30 cellular contexts compared by ENCODE assay signal in genomic region chr19:10320602-10321416, GRCh38. TPM values are rescaled to one million over a fixed set of nuclear protein-coding genes. Genes with fewer than 3 reads are reported as not detected.
"Had no signal": no experiment of that assay in that cellular context is flagged by ENCODE, and none has a peak within 500 bp of the region (broad histone marks: within the 10 kb centered on the region; RNA-seq: fewer than 3 reads in every experiment).

No MANE protein-coding gene starts in this region.

- H3K9me3 Mint-ChIP-seq: activated CD4-positive, alpha-beta memory T cell treated with anti-CD3 and anti-CD28 coated beads, Interleukin-2, amount 10 ng/mL, durations not matched to agents 7 days and 5 days; activated CD4-positive, alpha-beta T cell treated with anti-CD3 and anti-CD28 coated beads, Interleukin-2, amount 10 ng/mL, durations not matched to agents 24 days and 14 days; activated T-cell treated with anti-CD3 and anti-CD28 coated beads, Interleukin-2, amount 50 U/mL, for 24 hours; activated T-helper 17 cell treated with anti-CD3 and anti-CD28 coated beads, Interleukin-2, amount 50 U/mL, for 72 hours; dendritic cell treated with granulocyte-macrophage colony-stimulating factor and Interleukin-4, amounts not matched to agents 40 ng/mL and 50 ng/mL, for 4 days; naive thymus-derived CD4-positive, alpha-beta T cell; neural crest cell; type B pancreatic cell had no signal

- H3K27ac Mint-ChIP-seq: activated CD4-positive, alpha-beta memory T cell treated with anti-CD3 and anti-CD28 coated beads, Interleukin-2, amount 10 ng/mL, durations not matched to agents 7 days and 5 days; activated CD4-positive, alpha-beta T cell treated with anti-CD3 and anti-CD28 coated beads, Interleukin-2, amount 10 ng/mL, durations not matched to agents 24 days and 14 days; activated T-cell treated with anti-CD3 and anti-CD28 coated beads, Interleukin-2, amount 50 U/mL, for 24 hours; activated T-helper 17 cell treated with anti-CD3 and anti-CD28 coated beads, Interleukin-2, amount 50 U/mL, for 72 hours; dendritic cell treated with granulocyte-macrophage colony-stimulating factor and Interleukin-4, amounts not matched to agents 40 ng/mL and 50 ng/mL, for 4 days; type B pancreatic cell had no signal

- DNase-seq: activated CD4-positive, alpha-beta memory T cell treated with anti-CD3 and anti-CD28 coated beads, Interleukin-2, amount 10 ng/mL, durations not matched to agents 7 days and 5 days; activated CD4-positive, alpha-beta T cell treated with anti-CD3 and anti-CD28 coated beads, Interleukin-2, amount 10 ng/mL, durations not matched to agents 24 days and 14 days; activated CD4-positive, CD25-positive, alpha-beta regulatory T cell treated with anti-CD3 and anti-CD28 coated beads, Interleukin-2, amount 50 U/mL, for 72 hours; activated CD8-positive, alpha-beta memory T cell treated with anti-CD3 and anti-CD28 coated beads, Interleukin-2, amount 50 U/mL, for 48 hours; activated gamma-delta T cell treated with Interleukin-2 at 50 U/mL for 16 hours; activated naive CD4-positive, alpha-beta T cell treated with anti-CD3 and anti-CD28 coated beads, Interleukin-2, amount 50 U/mL, for 16 hours; activated T-cell treated with anti-CD3 and anti-CD28 coated beads, Interleukin-2, amount 50 U/mL, for 24 hours; amniotic stem cell; central memory CD4-positive, alpha-beta T cell; effector CD8-positive, alpha-beta T cell; esophagus squamous epithelium; foreskin melanocyte; left ventricle myocardium inferior; naive thymus-derived CD4-positive, alpha-beta T cell; occipital lobe; stimulated activated CD4-positive, alpha-beta T cell treated with anti-CD3 and anti-CD28 coated beads, Interleukin-15, amount 100 ng/mL, for 24 hours; stimulated activated CD4-positive, alpha-beta T cell treated with anti-CD3 and anti-CD28 coated beads, Interleukin-2, amount 100 ng/mL, for 24 hours; stimulated activated naive CD4-positive, alpha-beta T cell treated with Interleukin-2 at 50 U/mL for 16 hours; T-helper 2 cell; uterus had no signal

- H3K4me3 ChIP-seq: esophagus squamous epithelium, left ventricle myocardium inferior, lung, right atrium auricular region, thoracic aorta, uterus had no signal

- FAIRE-seq: astrocyte, endometrium had no signal

- H3K36me3 ChIP-seq: uterus had no signal

- H3K4me3 Mint-ChIP-seq: activated CD4-positive, alpha-beta memory T cell treated with anti-CD3 and anti-CD28 coated beads, Interleukin-2, amount 10 ng/mL, durations not matched to agents 7 days and 5 days; activated CD4-positive, alpha-beta T cell treated with anti-CD3 and anti-CD28 coated beads, Interleukin-2, amount 10 ng/mL, durations not matched to agents 24 days and 14 days; activated T-cell treated with anti-CD3 and anti-CD28 coated beads, Interleukin-2, amount 50 U/mL, for 24 hours; activated T-helper 17 cell treated with anti-CD3 and anti-CD28 coated beads, Interleukin-2, amount 50 U/mL, for 72 hours; dendritic cell treated with granulocyte-macrophage colony-stimulating factor and Interleukin-4, amounts not matched to agents 40 ng/mL and 50 ng/mL, for 4 days; naive thymus-derived CD4-positive, alpha-beta T cell; type B pancreatic cell had no signal

- H3K27ac ChIP-seq: epithelial cell of prostate, esophagus squamous epithelium, left ventricle myocardium inferior, right atrium auricular region, thoracic aorta, uterus had no signal

- H3K27me3 Mint-ChIP-seq: activated CD4-positive, alpha-beta memory T cell treated with anti-CD3 and anti-CD28 coated beads, Interleukin-2, amount 10 ng/mL, durations not matched to agents 7 days and 5 days; activated CD4-positive, alpha-beta T cell treated with anti-CD3 and anti-CD28 coated beads, Interleukin-2, amount 10 ng/mL, durations not matched to agents 24 days and 14 days; activated T-cell treated with anti-CD3 and anti-CD28 coated beads, Interleukin-2, amount 50 U/mL, for 24 hours; activated T-helper 17 cell treated with anti-CD3 and anti-CD28 coated beads, Interleukin-2, amount 50 U/mL, for 72 hours; dendritic cell treated with granulocyte-macrophage colony-stimulating factor and Interleukin-4, amounts not matched to agents 40 ng/mL and 50 ng/mL, for 4 days; naive thymus-derived CD4-positive, alpha-beta T cell; type B pancreatic cell had no signal

- H3K4me1 ChIP-seq: uterus had no signal

- ATAC-seq: activated T-helper 17 cell treated with anti-CD3 and anti-CD28 coated beads, Interleukin-2, amount 50 U/mL, for 72 hours; naive thymus-derived CD4-positive, alpha-beta T cell had no signal

- H3K27me3 ChIP-seq: esophagus squamous epithelium, right atrium auricular region, uterus had no signal

- H3K9me3 ChIP-seq: esophagus squamous epithelium, left ventricle myocardium inferior, right atrium auricular region, thoracic aorta, uterus had no signal

RNA-seq across cellular contexts. Expression of gene ICAM5, which starts 31.1 kb away (rescaled TPM):
- total RNA-seq: neural crest cell had no signal
- polyA plus RNA-seq: naive thymus-derived CD4-positive, alpha-beta T cell had no signal
